1 cellular context compared by ENCODE assay signal in the genomic region with DNA sequence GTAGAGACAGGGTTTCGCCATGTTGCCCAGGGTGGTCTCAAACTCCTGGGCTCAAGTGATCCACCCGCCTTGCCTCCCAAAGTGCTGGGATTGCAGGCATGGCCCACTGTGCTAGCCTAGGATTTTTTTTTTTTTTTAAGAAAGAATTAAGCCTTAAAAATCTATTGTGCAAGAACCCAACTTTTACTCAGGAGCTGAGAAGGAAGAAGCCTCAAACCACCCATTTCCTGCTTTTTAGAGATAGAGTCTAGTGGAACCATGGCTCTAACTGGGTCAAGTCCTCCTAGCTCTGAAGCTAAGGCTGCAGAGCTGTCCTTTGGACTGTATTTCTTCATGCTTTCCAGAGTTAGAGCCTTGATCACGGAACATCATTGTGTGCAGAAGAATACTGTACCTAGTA.
TF ChIP-seq lines count a peak whose summit lies in the region.

No MANE protein-coding gene starts in this region.

TF ChIP-seq in GM12891, 5 proteins besides CTCF, POLR2A, EP300 and RAD21:
- TF ChIP-seq POLR2AphosphoS5 (IDR thresholded peaks at IDR 0.05; ENCODE audit: low read depth, low read length): no peak
- no peak for TF ChIP-seq PAX5 (IDR thresholded peaks at IDR 0.05; ENCODE audit: insufficient read depth, low read length, severe bottlenecking)
